In the genomic region with DNA sequence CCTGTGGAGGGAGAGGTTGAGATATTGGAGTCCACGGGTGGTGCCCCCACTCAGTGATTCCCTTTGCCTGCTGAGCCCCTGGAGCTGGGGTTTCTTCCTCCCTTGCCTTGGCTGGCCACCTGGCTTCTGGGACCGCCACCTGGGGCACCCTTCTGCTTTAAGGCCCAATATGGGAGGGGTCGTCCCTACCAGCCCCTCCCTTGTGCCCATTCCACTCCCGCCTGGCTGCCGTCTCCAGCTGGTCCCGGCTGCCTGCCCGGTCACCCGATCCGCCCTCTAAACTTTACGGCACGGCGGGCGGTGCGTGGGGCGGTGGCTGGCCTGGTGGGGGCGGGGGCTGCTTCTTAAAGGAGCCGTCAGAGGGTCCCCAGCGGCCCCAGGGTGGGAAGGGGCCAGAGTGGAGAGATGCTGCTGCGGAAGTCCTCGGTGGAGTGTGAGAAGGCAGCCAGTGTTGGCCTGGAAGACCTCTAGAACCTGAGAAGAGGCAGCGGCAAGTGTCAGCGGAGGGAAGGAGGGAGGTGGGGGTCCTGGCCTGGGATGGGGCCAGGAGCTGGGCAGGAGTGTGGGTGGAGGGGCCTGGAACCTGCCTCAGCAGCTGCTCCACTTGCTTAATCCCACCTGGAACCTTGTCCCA, we compare ENCODE assay signal across 12 cellular contexts. TPM values are rescaled to one million over a fixed set of nuclear protein-coding genes. Genes with fewer than 3 reads are reported as not detected.
A peak's percentile ranks its signal among the peaks of the same experiment; 100 is the strongest.
DNase-seq lines count a peak whose midpoint lies in the region; ATAC-seq and TF ChIP-seq lines count a peak whose summit lies in the region.
"Had no signal": no experiment of that assay in that cellular context is flagged by ENCODE, and none has a peak within 500 bp of the region (broad histone marks: within the 10 kb centered on the region; RNA-seq: fewer than 3 reads in every experiment).

No MANE protein-coding gene starts in this region.

- H3K4me3 ChIP-seq in WERI-Rb-1 (ENCODE audit: low read depth, low read length) = peak overlapping the region; percentile 26

- no peaks in the 10 kb centered on the region for H3K9me3 Mint-ChIP-seq in T-helper 2 cell treated with Interferon-gamma antibody and Interleukin-4, amounts not matched to agents 5 μg/mL and 100 μg/mL, for 36 hours

- H3K27me3 Mint-ChIP-seq in T-helper 2 cell treated with Interferon-gamma antibody and Interleukin-4, amounts not matched to agents 5 μg/mL and 100 μg/mL, for 36 hours (ENCODE audit: low read depth) = peaks cover 14% of the 10 kb centered on the region

- peak; percentile 36 to 40 for ATAC-seq in left cardiac atrium
- ATAC-seq in HG03354 (IDR thresholded peaks at IDR 0.05; ENCODE audit: poor library complexity, severe bottlenecking, unreplicated experiment) = no peak
- ATAC-seq in HG03039 (IDR thresholded peaks at IDR 0.05; ENCODE audit: unreplicated experiment) = no peak

- peak overlapping the region; percentile 42 for H3K27ac ChIP-seq in WERI-Rb-1
- H3K27ac ChIP-seq: neutrophil had no signal

- no peaks in the 10 kb centered on the region for H3K36me3 Mint-ChIP-seq in T-helper 2 cell treated with Interferon-gamma antibody and Interleukin-4, amounts not matched to agents 5 μg/mL and 100 μg/mL, for 36 hours (ENCODE audit: low read depth)

- no peaks in the 10 kb centered on the region for H3K9me3 ChIP-seq in WERI-Rb-1 (ENCODE audit: severe bottlenecking)
- H3K9me3 ChIP-seq: neutrophil had no signal

- intact Hi-C loops in left cardiac atrium (cut with DNase I) (no loop called here), posterior vena cava (cut with DNase I) (no loop called here)

- H3K36me3 ChIP-seq in WERI-Rb-1 = no peaks in the 10 kb centered on the region; the same call in 1 of the 2 replicates

- no peak overlapping the region for H3K4me3 Mint-ChIP-seq in T-helper 2 cell treated with Interferon-gamma antibody and Interleukin-4, amounts not matched to agents 5 μg/mL and 100 μg/mL, for 36 hours

- no peaks in the 10 kb centered on the region for H3K27me3 ChIP-seq in WERI-Rb-1 (ENCODE audit: insufficient read depth, low read depth, severe bottlenecking)

- DNase-seq in AG20443 (ENCODE audit: low spot score) = peak; percentile 72
- peak; percentile 63 for DNase-seq in WERI-Rb-1
- peak; percentile 78 for DNase-seq in left cardiac atrium
- DNase-seq in posterior vena cava (ENCODE audit: low spot score) = peak; percentile 87
- DNase-seq in T-helper 2 cell treated with Interferon-gamma antibody and Interleukin-4, amounts not matched to agents 5 μg/mL and 100 μg/mL, for 36 hours (ENCODE audit: low spot score) = no peak
- DNase-seq in activated effector memory CD4-positive, alpha-beta T cell treated with Interleukin-2 at 50 U/mL for 16 hours = no peak
- DNase-seq: activated T-cell treated with anti-CD3 and anti-CD28 coated beads, Interleukin-2, amount 50 U/mL, for 48 hours; GDM1; NCI-H510A treated with DMSO at 0.1 percent for 48 hours had no signal

- H3K4me1 Mint-ChIP-seq in T-helper 2 cell treated with Interferon-gamma antibody and Interleukin-4, amounts not matched to agents 5 μg/mL and 100 μg/mL, for 36 hours (ENCODE audit: low read depth) = no peaks in the 10 kb centered on the region

- no peak overlapping the region for H3K27ac Mint-ChIP-seq in T-helper 2 cell treated with Interferon-gamma antibody and Interleukin-4, amounts not matched to agents 5 μg/mL and 100 μg/mL, for 36 hours

- TF ChIP-seq CTCF in WERI-Rb-1 (IDR thresholded peaks at IDR 0.05; ENCODE audit: low read depth, low read length) = no peak

RNA-seq across cellular contexts. Expression of gene SEMA3B, which starts 1.6 kb away (rescaled TPM):
- total RNA-seq in left cardiac atrium = 10 to 100 TPM; 14.3 to 32.6 TPM
- 10 to 100 TPM; 18.6 to 39.7 TPM for total RNA-seq in posterior vena cava

RNA-seq across cellular contexts. Expression of gene LSMEM2, which starts 11.5 kb away (rescaled TPM):
- total RNA-seq in left cardiac atrium (1 to 10 TPM; 1.4 to 6.6 TPM), posterior vena cava (under 1 TPM in 1 of 2 donors, not detected in 1; 0.37 TPM)

RNA-seq across cellular contexts. Expression of gene IFRD2, which starts 24.8 kb away (rescaled TPM):
- 10 to 100 TPM; 53.1 to 68.8 TPM for total RNA-seq in left cardiac atrium
- 10 to 100 TPM; 47.3 to 53.3 TPM for total RNA-seq in posterior vena cava

RNA-seq across cellular contexts. Expression of gene GNAI2, which starts 31.4 kb away (rescaled TPM):
- total RNA-seq in left cardiac atrium (100 to 1,000 TPM; 179 to 181 TPM), posterior vena cava (100 to 1,000 TPM; 261 to 265 TPM)

RNA-seq across cellular contexts. Expression of gene HYAL3, which starts 31.8 kb away (rescaled TPM):
- total RNA-seq in left cardiac atrium = 1 to 10 TPM; 1.7 to 1.8 TPM
- 1 to 10 TPM; 2.5 to 3.9 TPM for total RNA-seq in posterior vena cava

Comparison
In these comparisons a context has a peak if more than half of its experiments do, and no peak if none do; other contexts are left out.
1. DNase-seq: peak in AG20443 (single experiment), WERI-Rb-1 (single experiment), left cardiac atrium (single experiment) and posterior vena cava (single experiment); none in T-helper 2 cell treated with Interferon-gamma antibody and Interleukin-4, amounts not matched to agents 5 μg/mL and 100 μg/mL, for 36 hours (single experiment) and activated effector memory CD4-positive, alpha-beta T cell treated with Interleukin-2 at 50 U/mL for 16 hours (single experiment).
2. ATAC-seq: peak in left cardiac atrium (2 of 2); none in HG03354 (single experiment) and HG03039 (single experiment).